1 cellular context compared by ENCODE assay signal in the genomic region with DNA sequence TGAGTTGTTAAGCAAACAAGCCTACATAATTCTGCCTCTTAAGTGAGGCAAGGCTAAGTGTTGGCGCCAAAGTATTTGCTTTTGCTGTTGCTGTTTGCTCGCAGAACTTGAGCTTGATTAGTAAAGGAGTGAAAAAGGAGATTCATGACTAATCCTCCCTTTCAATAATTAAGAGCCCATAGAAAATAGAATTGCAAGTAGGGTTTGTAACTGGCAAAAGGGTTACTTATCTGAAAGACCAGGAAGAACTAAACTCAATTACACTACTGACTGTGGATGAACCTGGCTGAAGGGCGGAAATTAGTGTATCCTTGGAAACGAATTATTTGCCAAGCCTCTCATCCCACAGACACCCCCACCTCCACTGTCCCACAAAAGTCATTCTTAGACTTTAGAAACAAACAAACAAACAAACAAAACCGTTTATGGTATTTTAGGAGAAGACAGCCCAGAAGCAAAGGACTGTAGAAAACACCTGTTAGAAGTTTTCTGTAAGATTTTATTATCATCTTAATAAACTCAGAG.
TF ChIP-seq lines count a peak whose summit lies in the region.

No MANE protein-coding gene starts in this region.

TF ChIP-seq in HEK293, 187 proteins besides CTCF, POLR2A, EP300 and RAD21 (continued from another document):
- TF ChIP-seq, protein P1, sequence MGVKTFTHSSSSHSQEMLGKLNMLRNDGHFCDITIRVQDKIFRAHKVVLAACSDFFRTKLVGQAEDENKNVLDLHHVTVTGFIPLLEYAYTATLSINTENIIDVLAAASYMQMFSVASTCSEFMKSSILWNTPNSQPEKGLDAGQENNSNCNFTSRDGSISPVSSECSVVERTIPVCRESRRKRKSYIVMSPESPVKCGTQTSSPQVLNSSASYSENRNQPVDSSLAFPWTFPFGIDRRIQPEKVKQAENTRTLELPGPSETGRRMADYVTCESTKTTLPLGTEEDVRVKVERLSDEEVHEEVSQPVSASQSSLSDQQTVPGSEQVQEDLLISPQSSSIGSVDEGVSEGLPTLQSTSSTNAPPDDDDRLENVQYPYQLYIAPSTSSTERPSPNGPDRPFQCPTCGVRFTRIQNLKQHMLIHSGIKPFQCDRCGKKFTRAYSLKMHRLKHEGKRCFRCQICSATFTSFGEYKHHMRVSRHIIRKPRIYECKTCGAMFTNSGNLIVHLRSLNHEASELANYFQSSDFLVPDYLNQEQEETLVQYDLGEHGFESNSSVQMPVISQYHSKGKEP (tag by site-specific recombination; IDR thresholded peaks at IDR 0.05), result no peak
- TF ChIP-seq, protein P2, sequence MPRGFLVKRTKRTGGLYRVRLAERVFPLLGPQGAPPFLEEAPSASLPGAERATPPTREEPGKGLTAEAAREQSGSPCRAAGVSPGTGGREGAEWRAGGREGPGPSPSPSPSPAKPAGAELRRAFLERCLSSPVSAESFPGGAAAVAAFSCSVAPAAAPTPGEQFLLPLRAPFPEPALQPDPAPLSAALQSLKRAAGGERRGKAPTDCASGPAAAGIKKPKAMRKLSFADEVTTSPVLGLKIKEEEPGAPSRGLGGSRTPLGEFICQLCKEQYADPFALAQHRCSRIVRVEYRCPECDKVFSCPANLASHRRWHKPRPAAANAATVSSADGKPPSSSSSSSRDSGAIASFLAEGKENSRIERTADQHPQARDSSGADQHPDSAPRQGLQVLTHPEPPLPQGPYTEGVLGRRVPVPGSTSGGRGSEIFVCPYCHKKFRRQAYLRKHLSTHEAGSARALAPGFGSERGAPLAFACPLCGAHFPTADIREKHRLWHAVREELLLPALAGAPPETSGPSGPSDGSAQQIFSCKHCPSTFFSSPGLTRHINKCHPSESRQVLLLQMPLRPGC (tag by site-specific recombination; IDR thresholded peaks at IDR 0.05), result 0 out of 2 replicates have a peak, but pooled peaks have one; percentile 30
- 0 out of 2 replicates have a peak, but pooled peaks have one; percentile 18 for TF ChIP-seq ZSCAN30 (tag by site-specific recombination; IDR thresholded peaks at IDR 0.05)
- TF ChIP-seq, protein P3, sequence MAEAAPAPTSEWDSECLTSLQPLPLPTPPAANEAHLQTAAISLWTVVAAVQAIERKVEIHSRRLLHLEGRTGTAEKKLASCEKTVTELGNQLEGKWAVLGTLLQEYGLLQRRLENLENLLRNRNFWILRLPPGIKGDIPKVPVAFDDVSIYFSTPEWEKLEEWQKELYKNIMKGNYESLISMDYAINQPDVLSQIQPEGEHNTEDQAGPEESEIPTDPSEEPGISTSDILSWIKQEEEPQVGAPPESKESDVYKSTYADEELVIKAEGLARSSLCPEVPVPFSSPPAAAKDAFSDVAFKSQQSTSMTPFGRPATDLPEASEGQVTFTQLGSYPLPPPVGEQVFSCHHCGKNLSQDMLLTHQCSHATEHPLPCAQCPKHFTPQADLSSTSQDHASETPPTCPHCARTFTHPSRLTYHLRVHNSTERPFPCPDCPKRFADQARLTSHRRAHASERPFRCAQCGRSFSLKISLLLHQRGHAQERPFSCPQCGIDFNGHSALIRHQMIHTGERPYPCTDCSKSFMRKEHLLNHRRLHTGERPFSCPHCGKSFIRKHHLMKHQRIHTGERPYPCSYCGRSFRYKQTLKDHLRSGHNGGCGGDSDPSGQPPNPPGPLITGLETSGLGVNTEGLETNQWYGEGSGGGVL (tag by site-specific recombination; IDR thresholded peaks at IDR 0.05), result 0 out of 2 replicates have a peak, but pooled peaks have one; percentile 44
TF ChIP-seq in HEK293: peak in this region for 12.
